ENCODE assay signal across 18 cellular contexts in genomic region chr3:128367726-128368125, GRCh38.
A peak's percentile ranks its signal among the peaks of the same experiment; 100 is the strongest.
DNase-seq lines count a peak whose midpoint lies in the region; ATAC-seq, FAIRE-seq and TF ChIP-seq lines count a peak whose summit lies in the region.
"Had no signal": no experiment of that assay in that cellular context is flagged by ENCODE, and none has a peak within 500 bp of the region (broad histone marks: within the 10 kb centered on the region; RNA-seq: fewer than 3 reads in every experiment).

No MANE protein-coding gene starts in this region.

- no peaks in the 10 kb centered on the region for H3K9me3 Mint-ChIP-seq in activated T-helper 1 cell treated with anti-CD3 and anti-CD28 coated beads, Interleukin-12 subunit alpha, Interleukin-12 subunit beta, Interleukin-2, Interleukin-4 antibody, amounts not matched to agents 30 ng/mL and 10 ng/mL and 1 ng/mL, durations not matched to agents 14 hours and 24 hours and 36 hours
- H3K9me3 Mint-ChIP-seq: activated naive CD4-positive, alpha-beta T cell treated with anti-CD3 and anti-CD28 coated beads, Interleukin-2, amount 10 ng/mL, durations not matched to agents 7 days and 5 days; brain; stimulated activated memory B cell treated with anti-CD40 and anti-IgM and Interleukin-4, amounts not matched to agents 10 μg/mL and 1 μg/mL and 100 μg/mL, for 72 hours had no signal

- H3K36me3 ChIP-seq in heart right ventricle = peaks cover 0 to 4% (median 0%) of the 10 kb centered on the region in 9 donors
- peaks cover 0 to 54% (median 0%) of the 10 kb centered on the region in 6 donors for H3K36me3 ChIP-seq in spleen
- H3K36me3 ChIP-seq: sigmoid colon, transverse colon had no signal

- no peak for TF ChIP-seq POLR2A in spleen (IDR thresholded peaks at IDR 0.05)

- H3K4me1 Mint-ChIP-seq in activated T-helper 1 cell treated with anti-CD3 and anti-CD28 coated beads, Interleukin-12 subunit alpha, Interleukin-12 subunit beta, Interleukin-2, Interleukin-4 antibody, amounts not matched to agents 30 ng/mL and 10 ng/mL and 1 ng/mL, durations not matched to agents 14 hours and 24 hours and 36 hours (ENCODE audit: low read depth) = peaks cover 8% of the 10 kb centered on the region

- no peak for FAIRE-seq in RCC 7860 (lab: Jason Lieb, UNC)

- H3K4me3 Mint-ChIP-seq in activated T-helper 1 cell treated with anti-CD3 and anti-CD28 coated beads, Interleukin-12 subunit alpha, Interleukin-12 subunit beta, Interleukin-2, Interleukin-4 antibody, amounts not matched to agents 30 ng/mL and 10 ng/mL and 1 ng/mL, durations not matched to agents 14 hours and 24 hours and 36 hours = no peak overlapping the region
- H3K4me3 Mint-ChIP-seq: activated naive CD4-positive, alpha-beta T cell treated with anti-CD3 and anti-CD28 coated beads, Interleukin-2, amount 10 ng/mL, durations not matched to agents 7 days and 5 days; brain; stimulated activated memory B cell treated with anti-CD40 and anti-IgM and Interleukin-4, amounts not matched to agents 10 μg/mL and 1 μg/mL and 100 μg/mL, for 72 hours had no signal

- H3K27ac Mint-ChIP-seq in activated T-helper 1 cell treated with anti-CD3 and anti-CD28 coated beads, Interleukin-12 subunit alpha, Interleukin-12 subunit beta, Interleukin-2, Interleukin-4 antibody, amounts not matched to agents 30 ng/mL and 10 ng/mL and 1 ng/mL, durations not matched to agents 14 hours and 24 hours and 36 hours = no peak overlapping the region
- H3K27ac Mint-ChIP-seq: activated naive CD4-positive, alpha-beta T cell treated with anti-CD3 and anti-CD28 coated beads, Interleukin-2, amount 10 ng/mL, durations not matched to agents 7 days and 5 days; brain; stimulated activated memory B cell treated with anti-CD40 and anti-IgM and Interleukin-4, amounts not matched to agents 10 μg/mL and 1 μg/mL and 100 μg/mL, for 72 hours had no signal

- DNase-seq in heart right ventricle = no peak
- DNase-seq in cardiac septum (ENCODE audit: low spot score) = no peak
- DNase-seq in RCC 7860 (ENCODE audit: low spot score) = peak; percentile 44
- DNase-seq in left ventricle myocardium superior = no peak
- DNase-seq in spleen = peak; percentile 59
- DNase-seq in activated T-helper 1 cell treated with anti-CD3 and anti-CD28 coated beads, Interleukin-12 subunit alpha, Interleukin-12 subunit beta, Interleukin-2, Interleukin-4 antibody, amounts not matched to agents 30 ng/mL and 10 ng/mL and 1 ng/mL, durations not matched to agents 14 hours and 24 hours and 36 hours (ENCODE audit: low spot score) = no peak
- DNase-seq in GM20000 (ENCODE audit: low spot score) = no peak
- DNase-seq in stimulated activated CD4-positive, alpha-beta T cell treated with anti-CD3 and anti-CD28 coated beads, Interleukin-4, amount 100 ng/mL, for 1 hour = no peak
- DNase-seq: activated CD4-positive, alpha-beta T cell treated with anti-CD3 and anti-CD28 coated beads for 1 hour; activated naive CD4-positive, alpha-beta T cell treated with anti-CD3 and anti-CD28 coated beads, Interleukin-2, amount 10 ng/mL, durations not matched to agents 7 days and 5 days; HCEC 1CT; Karpas-422; NCI-H1694 treated with DMSO at 0.1 percent for 48 hours; NCI-H510A treated with DMSO at 0.1 percent for 48 hours; sigmoid colon; transverse colon had no signal

- H3K27ac ChIP-seq in heart right ventricle (peak overlapping the region in 9 of 10 donors; percentile 36 to 86 (median 76)), spleen (no peak overlapping the region)
- H3K27ac ChIP-seq: sigmoid colon, transverse colon had no signal

- intact Hi-C loops in heart right ventricle (cut with DNase I) = no loop called here
- intact Hi-C loops in cardiac septum (cut with DNase I) = loop anchor here (2.0 to 5.0 kb wide), 3 partner anchors 17 to 70 kb away; no protein-coding TSS in a partner anchor
- intact Hi-C loops in left ventricle myocardium superior (cut with micrococcal nuclease) = no loop called here
- intact Hi-C loops in spleen (cut with DNase I; ENCODE audit: low total_unique reads) = no loop called here
- intact Hi-C loops in activated T-helper 1 cell treated with anti-CD3 and anti-CD28 coated beads, Interleukin-12 subunit alpha, Interleukin-12 subunit beta, Interleukin-2, Interleukin-4 antibody, amounts not matched to agents 30 ng/mL and 10 ng/mL and 1 ng/mL, durations not matched to agents 14 hours and 24 hours and 36 hours (cut with micrococcal nuclease) = no loop called here

- TF ChIP-seq CTCF in heart right ventricle (IDR thresholded peaks at IDR 0.05) (no peak), spleen (IDR thresholded peaks at IDR 0.05 in 8 of 11, conservative IDR thresholded peaks at IDR 0.05 in 3 of 11) (no peak), GM20000 (IDR thresholded peaks at IDR 0.05; ENCODE audit: extremely low read depth, missing control alignments) (no peak)

- H3K9me3 ChIP-seq in heart right ventricle (no peaks in the 10 kb centered on the region), spleen (no peaks in the 10 kb centered on the region)
- H3K9me3 ChIP-seq: sigmoid colon, transverse colon had no signal

- WGBS in heart right ventricle, 2 donors = 63 to 69% methylated on average over 4 of the region's 4 CpGs
- WGBS in spleen, 5 donors = 86 to 92% (median 91%) methylated on average over 4 of the region's 4 CpGs

- H3K4me1 ChIP-seq in heart right ventricle (peaks cover 20 to 78% (median 63%) of the 10 kb centered on the region in 9 donors), spleen (peaks cover 0 to 25% (median 11%) of the 10 kb centered on the region in 6 donors)
- H3K4me1 ChIP-seq: transverse colon had no signal

- no peaks in the 10 kb centered on the region for H3K27me3 Mint-ChIP-seq in activated T-helper 1 cell treated with anti-CD3 and anti-CD28 coated beads, Interleukin-12 subunit alpha, Interleukin-12 subunit beta, Interleukin-2, Interleukin-4 antibody, amounts not matched to agents 30 ng/mL and 10 ng/mL and 1 ng/mL, durations not matched to agents 14 hours and 24 hours and 36 hours (ENCODE audit: insufficient read depth)
- H3K27me3 Mint-ChIP-seq: activated naive CD4-positive, alpha-beta T cell treated with anti-CD3 and anti-CD28 coated beads, Interleukin-2, amount 10 ng/mL, durations not matched to agents 7 days and 5 days; stimulated activated memory B cell treated with anti-CD40 and anti-IgM and Interleukin-4, amounts not matched to agents 10 μg/mL and 1 μg/mL and 100 μg/mL, for 72 hours had no signal

- H3K4me3 ChIP-seq in heart right ventricle = no peak overlapping the region
- H3K4me3 ChIP-seq in spleen = no peak overlapping the region
- H3K4me3 ChIP-seq: sigmoid colon, transverse colon had no signal

- no peaks in the 10 kb centered on the region for H3K27me3 ChIP-seq in heart right ventricle
- H3K27me3 ChIP-seq in spleen (replicated peaks in 1 of 7) = no peaks in the 10 kb centered on the region
- H3K27me3 ChIP-seq: sigmoid colon, transverse colon had no signal

- H3K36me3 Mint-ChIP-seq in activated T-helper 1 cell treated with anti-CD3 and anti-CD28 coated beads, Interleukin-12 subunit alpha, Interleukin-12 subunit beta, Interleukin-2, Interleukin-4 antibody, amounts not matched to agents 30 ng/mL and 10 ng/mL and 1 ng/mL, durations not matched to agents 14 hours and 24 hours and 36 hours (ENCODE audit: low read depth) = no peaks in the 10 kb centered on the region
- H3K36me3 Mint-ChIP-seq: activated naive CD4-positive, alpha-beta T cell treated with anti-CD3 and anti-CD28 coated beads, Interleukin-2, amount 10 ng/mL, durations not matched to agents 7 days and 5 days had no signal

- ATAC-seq in heart right ventricle = peak in 4 of 8 donors; percentile 4 to 25 (median 13)
- ATAC-seq in left ventricle myocardium superior = peak; percentile 2
- ATAC-seq: stimulated activated memory B cell treated with anti-CD40 and anti-IgM and Interleukin-4, amounts not matched to agents 10 μg/mL and 1 μg/mL and 100 μg/mL, for 72 hours had no signal

Comparison
In these comparisons a context has a peak if more than half of its experiments do, and no peak if none do; other contexts are left out.
1. DNase-seq: peak in RCC 7860 (single experiment) and spleen (single experiment); none in heart right ventricle (0 of 2), cardiac septum (single experiment), left ventricle myocardium superior (single experiment), activated T-helper 1 cell treated with anti-CD3 and anti-CD28 coated beads, Interleukin-12 subunit alpha, Interleukin-12 subunit beta, Interleukin-2, Interleukin-4 antibody, amounts not matched to agents 30 ng/mL and 10 ng/mL and 1 ng/mL, durations not matched to agents 14 hours and 24 hours and 36 hours (single experiment), GM20000 (single experiment) and stimulated activated CD4-positive, alpha-beta T cell treated with anti-CD3 and anti-CD28 coated beads, Interleukin-4, amount 100 ng/mL, for 1 hour (single experiment).
2. H3K27ac ChIP-seq: peak in heart right ventricle (9 of 10); none in spleen (0 of 8).